ENCODE assay signal across 8 cellular contexts in the genomic region with DNA sequence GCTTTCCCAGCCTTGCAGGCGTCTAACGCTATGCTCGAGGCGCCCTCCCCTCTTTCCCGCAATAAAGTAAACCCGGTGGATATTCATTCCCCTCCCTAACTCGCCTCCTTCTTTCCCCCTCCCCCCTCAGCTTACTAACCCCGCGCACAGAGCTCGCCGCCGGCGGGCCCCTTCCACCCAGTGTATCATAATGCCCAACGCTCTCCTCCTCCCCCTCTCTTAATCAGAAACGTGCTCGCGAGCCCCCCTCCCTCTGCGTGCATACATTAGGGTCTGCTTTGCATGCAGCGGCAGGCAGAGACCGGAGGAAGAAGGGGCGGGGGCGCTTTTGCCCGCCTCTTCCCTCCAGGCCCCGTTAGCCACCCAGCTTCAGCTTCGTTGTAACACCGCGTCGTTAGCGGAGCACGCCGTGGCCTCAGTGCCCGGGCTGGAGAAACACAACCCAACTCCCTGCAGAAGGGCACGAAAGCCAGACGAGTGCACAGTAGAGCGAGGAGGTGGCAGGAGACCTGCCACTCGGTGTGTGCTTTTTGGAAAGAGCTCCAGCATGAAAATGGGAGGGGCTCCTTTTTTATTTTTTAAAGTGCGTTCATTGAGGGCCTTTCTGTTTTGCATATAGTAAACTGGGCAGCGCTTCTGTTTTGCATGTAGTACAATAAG. TPM values are rescaled to one million over a fixed set of nuclear protein-coding genes. Genes with fewer than 3 reads are reported as not detected.
DNase-seq lines count a peak whose midpoint lies in the region; ATAC-seq and TF ChIP-seq lines count a peak whose summit lies in the region.

No MANE protein-coding gene starts in this region.

- H3K36me3 Mint-ChIP-seq in activated CD4-positive, alpha-beta T cell treated with anti-CD3 and anti-CD28 coated beads, Interleukin-2, amount 10 ng/mL, durations not matched to agents 24 days and 14 days (ENCODE audit: low read depth) = peaks cover 10% of the 10 kb centered on the region

- TF ChIP-seq CTCF in lung (IDR thresholded peaks at IDR 0.05; ENCODE audit: control extremely low read depth, extremely low read depth) = no peak

- peak overlapping the region; percentile 97 for H3K4me3 Mint-ChIP-seq in activated CD4-positive, alpha-beta T cell treated with anti-CD3 and anti-CD28 coated beads, Interleukin-2, amount 10 ng/mL, durations not matched to agents 24 days and 14 days

- H3K27me3 ChIP-seq in lung (ENCODE audit: control insufficient read depth, insufficient read depth) = no peaks in the 10 kb centered on the region

- ATAC-seq in HG03457 (IDR thresholded peaks at IDR 0.05; ENCODE audit: unreplicated experiment) (peak; percentile 12), lung (ENCODE audit: insufficient read depth, low FRiP score) (no peak)

- no peaks in the 10 kb centered on the region for H3K36me3 ChIP-seq in lung (ENCODE audit: control insufficient read depth in 2 of 2, insufficient read depth in 2 of 2, low read length in 2 of 2)

- peak overlapping the region; percentile 40 for H3K4me3 ChIP-seq in lung

- 0 to 1% methylated on average over 33 to 38 of the region's 38 CpGs for WGBS in lung, 2 donors

- H3K27ac Mint-ChIP-seq in activated CD4-positive, alpha-beta T cell treated with anti-CD3 and anti-CD28 coated beads, Interleukin-2, amount 10 ng/mL, durations not matched to agents 24 days and 14 days = peak overlapping the region; percentile 92

- no peaks in the 10 kb centered on the region for H3K9me3 Mint-ChIP-seq in activated CD4-positive, alpha-beta T cell treated with anti-CD3 and anti-CD28 coated beads, Interleukin-2, amount 10 ng/mL, durations not matched to agents 24 days and 14 days

- no peaks in the 10 kb centered on the region for H3K9me3 ChIP-seq in lung (ENCODE audit: control insufficient read depth in 2 of 2, insufficient read depth in 1 of 2, low read length in 1 of 2)

- intact Hi-C loops in activated CD4-positive, alpha-beta T cell treated with anti-CD3 and anti-CD28 coated beads, Interleukin-2, amount 10 ng/mL, durations not matched to agents 24 days and 14 days (cut with micrococcal nuclease) = loop anchor here (1.0 to 5.0 kb wide), 8 partner anchors 8 to 357 kb away; partner anchors contain the start of genes ARCN1, ATP5MG, CD3D and CD3G

- peak overlapping the region; percentile 10 to 78 for H3K27ac ChIP-seq in lung (ENCODE audit: low read depth in 1 of 2, low read length in 1 of 2)

- DNase-seq in AG20443 (ENCODE audit: low spot score) (peak; percentile 36), GM19238 (ENCODE audit: insufficient read length, low spot score) (peak; percentile 55), NCI-H526 (lab: John Stamatoyannopoulos, UW) (peak; percentile 100), dermis blood vessel endothelial cell (peak; percentile 66), lung (ENCODE audit: low spot score) (peak; percentile 44)
- DNase-seq in activated CD4-positive, alpha-beta T cell treated with anti-CD3 and anti-CD28 coated beads, Interleukin-2, amount 10 ng/mL, durations not matched to agents 24 days and 14 days = peak; percentile 90
- peak; percentile 45 to 55 for DNase-seq in stimulated activated CD8-positive, alpha-beta memory T cell treated with anti-CD3 and anti-CD28 coated beads, Interleukin-2, amount 100 ng/mL, for 48 hours (ENCODE audit: low read depth in 2 of 2)

- H3K4me1 ChIP-seq in lung (ENCODE audit: control insufficient read depth in 2 of 2, insufficient read depth in 2 of 2, low read length in 2 of 2) = peaks cover 2 to 6% of the 10 kb centered on the region in 2 donors

- peaks cover 32% of the 10 kb centered on the region for H3K4me1 Mint-ChIP-seq in activated CD4-positive, alpha-beta T cell treated with anti-CD3 and anti-CD28 coated beads, Interleukin-2, amount 10 ng/mL, durations not matched to agents 24 days and 14 days

- peaks cover 3% of the 10 kb centered on the region for H3K27me3 Mint-ChIP-seq in activated CD4-positive, alpha-beta T cell treated with anti-CD3 and anti-CD28 coated beads, Interleukin-2, amount 10 ng/mL, durations not matched to agents 24 days and 14 days

RNA-seq across cellular contexts. Expression of gene KMT2A, which starts 0.9 kb away (rescaled TPM):
- 70.7 and 73.2 TPM in 2 replicates for total RNA-seq in activated CD4-positive, alpha-beta T cell treated with anti-CD3 and anti-CD28 coated beads, Interleukin-2, amount 10 ng/mL, durations not matched to agents 24 days and 14 days
- total RNA-seq in dermis blood vessel endothelial cell (34.4 and 49.6 TPM in 2 replicates), lung (100 to 1,000 TPM in 1 of 2 donors, 10 to 100 TPM in 1; 44.5 to 127 TPM)
- polyA plus RNA-seq in lung = 1 to 10 TPM; 7.7 to 9.5 TPM

RNA-seq across cellular contexts. Expression of gene ATP5MG, which starts 34.0 kb away (rescaled TPM):
- 220 and 228 TPM in 2 replicates for total RNA-seq in activated CD4-positive, alpha-beta T cell treated with anti-CD3 and anti-CD28 coated beads, Interleukin-2, amount 10 ng/mL, durations not matched to agents 24 days and 14 days
- total RNA-seq in dermis blood vessel endothelial cell = 46.4 and 58.9 TPM in 2 replicates
- total RNA-seq in lung = 100 to 1,000 TPM in 1 of 2 donors, 10 to 100 TPM in 1; 50.4 to 143 TPM
- polyA plus RNA-seq in lung = 100 to 1,000 TPM in 1 of 2 donors, 10 to 100 TPM in 1; 96.7 to 367 TPM

Comparison
In these comparisons a context has a peak if more than half of its experiments do, and no peak if none do; other contexts are left out.
1. DNase-seq: peak in every context shown above with its lines; median percentile 100 in NCI-H526; 90 in activated CD4-positive, alpha-beta T cell treated with anti-CD3 and anti-CD28 coated beads, Interleukin-2, amount 10 ng/mL, durations not matched to agents 24 days and 14 days; 66 in dermis blood vessel endothelial cell; 55 in GM19238; 50 in stimulated activated CD8-positive, alpha-beta memory T cell treated with anti-CD3 and anti-CD28 coated beads, Interleukin-2, amount 100 ng/mL, for 48 hours; 44 in lung; 36 in AG20443.